In genomic region chr18:62523631-62524442, GRCh38 we compare ENCODE assay signal across 8 cellular contexts. TPM values are rescaled to one million over a fixed set of nuclear protein-coding genes. Genes with fewer than 3 reads are reported as not detected.
DNase-seq lines count a peak whose midpoint lies in the region; ATAC-seq and TF ChIP-seq lines count a peak whose summit lies in the region.

No MANE protein-coding gene starts in this region.

- intact Hi-C loops in dorsolateral prefrontal cortex (cut with DNase I) (loop anchor here (2.0 to 10.0 kb wide), 9 partner anchors 61 to 843 kb away; partner anchors contain the start of genes KDSR (in 2 of the 2), PIGN (in 2 of the 2), RELCH (in 2 of the 2) and PHLPP1 (in 1 of the 2)), lower lobe of right lung (cut with DNase I) (no loop called here)

- TF ChIP-seq CTCF in dorsolateral prefrontal cortex (IDR thresholded peaks at IDR 0.05 in 54 of 56, conservative IDR thresholded peaks at IDR 0.05 in 2 of 56; ENCODE audit: low read depth in 1 of 56, partially characterized antibody in 56 of 56) (peak in 1 of 56 donors; percentile 1), lower lobe of right lung (IDR thresholded peaks at IDR 0.05) (no peak)

- no peaks in the 10 kb centered on the region for H3K9me3 ChIP-seq in lower lobe of right lung

- H3K4me3 ChIP-seq in dorsolateral prefrontal cortex, result peak overlapping the region; percentile 70 to 98 (median 92)
- peak overlapping the region; percentile 92 for H3K4me3 ChIP-seq in lower lobe of right lung

- H3K27ac ChIP-seq in dorsolateral prefrontal cortex (peak overlapping the region; percentile 91 to 100 (median 98)), lower lobe of right lung (peak overlapping the region; percentile 97)

- ATAC-seq in lower lobe of right lung (peak in 1 of 2 donors; percentile 0), GM21390 (IDR thresholded peaks at IDR 0.05; ENCODE audit: unreplicated experiment) (no peak)

- H3K27me3 ChIP-seq in dorsolateral prefrontal cortex, result no peaks in the 10 kb centered on the region
- H3K27me3 ChIP-seq in lower lobe of right lung (ENCODE audit: low read depth), result no peaks in the 10 kb centered on the region

- H3K36me3 ChIP-seq in lower lobe of right lung, result no peaks in the 10 kb centered on the region

- DNase-seq in SKM-1 treated with dmso at 0.1 percent for 144 hours (lab: John Stamatoyannopoulos, UW; ENCODE audit: unreplicated experiment), result peak; percentile 4
- DNase-seq in SKM-1 (lab: John Stamatoyannopoulos, UW; ENCODE audit: unreplicated experiment), result no peak
- peak; percentile 41 for DNase-seq in NCI-H2171 treated with DMSO at 0.1 percent for 48 hours (lab: John Stamatoyannopoulos, UW)
- DNase-seq in activated CD4-positive, alpha-beta T cell treated with anti-CD3 and anti-CD28 coated beads, Interleukin-2, amount 50 U/mL, for 48 hours, result peak; percentile 48 to 57
- DNase-seq in dorsolateral prefrontal cortex, result peak in 7 of 10 donors; percentile 35 to 65 (median 45)
- peak; percentile 76 for DNase-seq in lower lobe of right lung
- DNase-seq in stimulated activated CD4-positive, alpha-beta T cell treated with anti-CD3 and anti-CD28 coated beads, TNF-alpha, amount 100 ng/mL, for 48 hours (ENCODE audit: low read depth in 3 of 3), result peak; percentile 18 to 35 (median 19)

- H3K4me1 ChIP-seq in lower lobe of right lung, result peaks cover 38% of the 10 kb centered on the region

RNA-seq across cellular contexts. Expression of gene ZCCHC2, which starts 1.0 kb away (rescaled TPM):
- total RNA-seq in dorsolateral prefrontal cortex, result 10 to 100 TPM; 26.3 to 65.9 (median 38.4) TPM
- 51.9 TPM for total RNA-seq in lower lobe of right lung
